ENCODE assay signal across 24 cellular contexts in the genomic region with DNA sequence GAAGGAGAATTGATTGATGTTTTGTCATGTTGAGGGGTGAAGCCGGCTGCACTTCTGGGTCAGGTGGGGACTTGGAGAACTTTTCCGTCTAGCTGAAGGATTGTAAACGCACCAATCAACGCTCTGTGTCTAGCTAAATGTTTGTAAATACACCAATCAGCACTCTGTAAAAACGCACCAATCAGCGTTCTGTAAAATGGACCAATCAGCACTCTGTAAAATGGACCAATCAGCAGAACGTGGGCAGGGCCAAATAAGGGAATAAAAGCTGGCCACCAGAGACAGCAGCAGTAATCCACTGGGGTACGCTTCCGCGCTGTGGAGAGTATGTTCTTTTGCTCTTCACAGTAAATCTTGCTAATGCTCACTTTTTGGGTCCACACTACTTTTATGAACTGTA.
DNase-seq lines count a peak whose midpoint lies in the region; ATAC-seq, FAIRE-seq and TF ChIP-seq lines count a peak whose summit lies in the region.
"Had no signal": no experiment of that assay in that cellular context is flagged by ENCODE, and none has a peak within 500 bp of the region (broad histone marks: within the 10 kb centered on the region; RNA-seq: fewer than 3 reads in every experiment).

No MANE protein-coding gene starts in this region.

- TF ChIP-seq CTCF in IMR-90 (conservative IDR thresholded peaks at IDR 0.05; ENCODE audit: low read depth, low read length) (no peak), K562 (IDR thresholded peaks at IDR 0.05 in 2 of 3, conservative IDR thresholded peaks at IDR 0.05 in 1 of 3; ENCODE audit: insufficient read depth in 2 of 3, low read depth in 1 of 3, low read length in 3 of 3) (no peak), testis (IDR thresholded peaks at IDR 0.05) (no peak), OCI-LY7 (conservative IDR thresholded peaks at IDR 0.05; ENCODE audit: low read length) (no peak)

- BruUV-seq in IMR-90 (replicated peaks; lab: Mats Ljungman, UMichigan), result no TSS peak
- no TSS peak for BruUV-seq in K562 (replicated peaks; lab: Mats Ljungman, UMichigan)
- BruUV-seq in OCI-LY7 (replicated peaks; lab: Mats Ljungman, UMichigan), result no TSS peak

- H3K9me3 ChIP-seq in IMR-90 (ENCODE audit: control insufficient read depth, insufficient read depth, low read length) (no peaks in the 10 kb centered on the region), K562 (replicated peaks; ENCODE audit: control insufficient read depth, insufficient read depth, low read depth, low read length) (no peaks in the 10 kb centered on the region), testis (no peaks in the 10 kb centered on the region), OCI-LY7 (ENCODE audit: low read length) (0 out of 2 replicates have a peak, but pooled peaks cover 3% of the 10 kb centered on the region)
- H3K9me3 ChIP-seq: Caco-2 had no signal

- no peak overlapping the region for H3K14ac ChIP-seq in IMR-90 (replicated peaks; ENCODE audit: low read depth, low read length)

- H4K5ac ChIP-seq in IMR-90 (ENCODE audit: low read depth, low read length), result no peak overlapping the region

- no peak for TF ChIP-seq EP300 in K562 (IDR thresholded peaks at IDR 0.05; ENCODE audit: low read length)

- no peaks in the 10 kb centered on the region for H3K9me2 ChIP-seq in OCI-LY7 (ENCODE audit: insufficient read depth, low read length)

- H3K36me3 ChIP-seq in IMR-90 (ENCODE audit: control insufficient read depth, insufficient read depth, low read length), result no peaks in the 10 kb centered on the region
- H3K36me3 ChIP-seq in K562 (ENCODE audit: control insufficient read depth, insufficient read depth, low read length), result no peaks in the 10 kb centered on the region
- no peaks in the 10 kb centered on the region for H3K36me3 ChIP-seq in testis (ENCODE audit: low read depth, missing control alignments)
- H3K36me3 ChIP-seq in OCI-LY7 (ENCODE audit: insufficient read depth, low read length), result no peaks in the 10 kb centered on the region
- H3K36me3 ChIP-seq: BLaER1 treated with 17β-estradiol and CSF1 and Interleukin-3, amounts not matched to agents 10 nM and 100 nM had no signal

- H3K79me1 ChIP-seq in IMR-90 (ENCODE audit: low read depth in 1 of 2, low read length in 2 of 2), result no peaks in the 10 kb centered on the region

- H3K18ac ChIP-seq in IMR-90 (ENCODE audit: low read depth, low read length), result no peak overlapping the region

- H3K27me3 ChIP-seq in IMR-90 (ENCODE audit: control insufficient read depth, insufficient read depth, low read length) (no peaks in the 10 kb centered on the region), K562 (ENCODE audit: control insufficient read depth in 2 of 2, insufficient read depth in 2 of 2, low read length in 2 of 2) (no peaks in the 10 kb centered on the region), testis (no peaks in the 10 kb centered on the region)
- H3K27me3 ChIP-seq: BLaER1 treated with 17β-estradiol and CSF1 and Interleukin-3, amounts not matched to agents 10 nM and 100 nM had no signal

- H3K9ac ChIP-seq in IMR-90 (ENCODE audit: low read depth, low read length), result no peak overlapping the region
- no peak overlapping the region for H3K9ac ChIP-seq in K562 (ENCODE audit: insufficient read depth in 1 of 2, low read depth in 2 of 2, low read length in 2 of 2)
- H3K9ac ChIP-seq: BLaER1 treated with 17β-estradiol and CSF1 and Interleukin-3, amounts not matched to agents 10 nM and 100 nM had no signal

- H3K79me2 ChIP-seq in K562 (ENCODE audit: control insufficient read depth, insufficient read depth, low read length) (no peaks in the 10 kb centered on the region), OCI-LY7 (ENCODE audit: insufficient read depth, low read depth, low read length) (no peaks in the 10 kb centered on the region)

- H2AFZ ChIP-seq in IMR-90 (replicated peaks; ENCODE audit: low read length, poor library complexity), result no peak overlapping the region
- H2AFZ ChIP-seq in K562 (ENCODE audit: low read depth, low read length), result no peak overlapping the region
- H2AFZ ChIP-seq in OCI-LY7 (ENCODE audit: low read length), result no peak overlapping the region

- H3K9me1 ChIP-seq in IMR-90 (ENCODE audit: insufficient read depth, low read length) (no peaks in the 10 kb centered on the region), K562 (ENCODE audit: control insufficient read depth, insufficient read depth, low read length) (no peaks in the 10 kb centered on the region)

- H2AK9ac ChIP-seq in IMR-90 (replicated peaks; ENCODE audit: low read depth, low read length, poor library complexity), result no peak overlapping the region

- H2BK5ac ChIP-seq in IMR-90 (ENCODE audit: low read depth, low read length, poor library complexity, severe bottlenecking), result no peak overlapping the region

- CTCF ChIA-PET in IMR-90 (lab: Yijun Ruan, JAX), result no interaction called here
- CTCF ChIA-PET in K562 (lab: Yijun Ruan, JAX; ENCODE audit: low intra/inter-chr PET ratio), result no interaction called here
- CTCF ChIA-PET in OCI-LY7 (lab: Charles Lee; ENCODE audit: unreplicated experiment), result no interaction called here

- in situ Hi-C loops in IMR-90 (cut with MboI; ENCODE audit: low sequenced_read_pairs) (no loop called here), K562 (cut with MboI) (no loop called here)

- no peak overlapping the region for H3K4ac ChIP-seq in IMR-90 (ENCODE audit: low read depth, low read length)

- no peak overlapping the region for H4K8ac ChIP-seq in IMR-90 (ENCODE audit: low read depth in 2 of 2, low read length in 2 of 2)

- no peak overlapping the region for H2AK5ac ChIP-seq in IMR-90 (ENCODE audit: low read depth, low read length)

- FAIRE-seq in HTR-8/SVneo (lab: Jason Lieb, UNC), result peak; percentile 23
- FAIRE-seq in K562 (lab: Jason Lieb, UNC), result no peak
- FAIRE-seq: D721Med, G401.6, GM12878, GM12892, GM18507, GM19239 had no signal

- TF ChIP-seq POLR2A in IMR-90 (IDR thresholded peaks at IDR 0.05; ENCODE audit: low read depth, low read length), result no peak
- TF ChIP-seq POLR2A in K562 (conservative IDR thresholded peaks at IDR 0.05), result no peak
- no peak for TF ChIP-seq POLR2A in testis (IDR thresholded peaks at IDR 0.05)

- no CpG with 5 or more reads among the region's 10 CpGs for WGBS in IMR-90 (ENCODE audit: extremely low coverage in 2 of 2, insufficient read length in 1 of 2), 2 experiments
- 19% methylated on average over 9 of the region's 10 CpGs for WGBS in K562 (ENCODE audit: insufficient coverage, low coverage, missing lambda C conversion rate)
- WGBS in testis, 2 donors, result 59 to 72% methylated on average over 10 of the region's 10 CpGs

- H3K56ac ChIP-seq in IMR-90 (ENCODE audit: extremely low read depth, insufficient read depth, low read length), result no peak overlapping the region

- H3K4me3 ChIP-seq in IMR-90 (ENCODE audit: insufficient read depth, low read depth, low read length) (no peak overlapping the region), K562 (no peak overlapping the region), testis (no peak overlapping the region), OCI-LY7 (ENCODE audit: low read depth, low read length, poor library complexity, severe bottlenecking) (no peak overlapping the region)
- H3K4me3 ChIP-seq: BLaER1 treated with 17β-estradiol and CSF1 and Interleukin-3, amounts not matched to agents 10 nM and 100 nM; GM12878 had no signal

- no peaks in the 10 kb centered on the region for H4K20me1 ChIP-seq in IMR-90 (ENCODE audit: insufficient read depth, low read length)
- H4K20me1 ChIP-seq in K562 (replicated peaks; ENCODE audit: control insufficient read depth, insufficient read depth, low read length), result no peaks in the 10 kb centered on the region
- no peaks in the 10 kb centered on the region for H4K20me1 ChIP-seq in OCI-LY7 (ENCODE audit: insufficient read depth, low read length)
- H4K20me1 ChIP-seq: BLaER1 treated with 17β-estradiol and CSF1 and Interleukin-3, amounts not matched to agents 10 nM and 100 nM had no signal

- H3K23ac ChIP-seq in IMR-90 (ENCODE audit: low read depth, low read length), result no peak overlapping the region

- dilution Hi-C loops in IMR-90 (cut with HindIII; ENCODE audit: low sequenced_read_pairs, unreplicated experiment), result no loop called here

- ATAC-seq in IMR-90 (ENCODE audit: low read depth) (no peak), K562 (no peak), HG03159 (IDR thresholded peaks at IDR 0.05; ENCODE audit: unreplicated experiment) (no peak)
- ATAC-seq: CD8-positive, alpha-beta T cell; GM12878 had no signal

- TF ChIP-seq RAD21 in IMR-90 (IDR thresholded peaks at IDR 0.05; ENCODE audit: low read length) (no peak), K562 (CRISPR knock-in tag; conservative IDR thresholded peaks at IDR 0.05 in 1 of 2, IDR thresholded peaks at IDR 0.05 in 1 of 2) (no peak)

- H2BK15ac ChIP-seq in IMR-90 (ENCODE audit: low read depth, low read length), result no peak overlapping the region

- H3K4me2 ChIP-seq in IMR-90 (ENCODE audit: low read depth, low read length), result no peak overlapping the region
- H3K4me2 ChIP-seq in K562 (ENCODE audit: insufficient read depth, low read length), result no peak overlapping the region
- H3K4me2 ChIP-seq in OCI-LY7 (ENCODE audit: low read length), result no peak overlapping the region
- H3K4me2 ChIP-seq: BLaER1 treated with 17β-estradiol and CSF1 and Interleukin-3, amounts not matched to agents 10 nM and 100 nM had no signal

- no peak for DNase-seq in HTR-8/SVneo (ENCODE audit: insufficient read length, low spot score)
- DNase-seq in IMR-90, result no peak
- no peak for DNase-seq in K562 (ENCODE audit: extremely low read depth in 1 of 4, low spot score in 3 of 4)
- peak; percentile 69 for DNase-seq in testis
- no peak for DNase-seq in OCI-LY7 (ENCODE audit: low spot score)
- no peak for DNase-seq in activated CD8-positive, alpha-beta memory T cell treated with anti-CD3 and anti-CD28 coated beads, Interleukin-2, amount 50 U/mL, for 48 hours
- DNase-seq: 8988T; ACHN; AML-193; Caco-2; Calu3; CD4-positive, alpha-beta T cell; CD8-positive, alpha-beta T cell; DMS79 treated with DMSO at 0.1 percent for 48 hours; GF-D8 had no signal

- intact Hi-C loops in IMR-90 (cut with micrococcal nuclease), result no loop called here
- intact Hi-C loops in K562 (cut with micrococcal nuclease), result no loop called here
- intact Hi-C loops in testis (cut with DNase I; ENCODE audit: low total_unique reads), result no loop called here
- intact Hi-C loops in OCI-LY7 (cut with micrococcal nuclease; ENCODE audit: unreplicated experiment), result no loop called here

- H3K4me1 ChIP-seq in IMR-90 (ENCODE audit: control insufficient read depth, insufficient read depth, low read length), result no peaks in the 10 kb centered on the region
- no peaks in the 10 kb centered on the region for H3K4me1 ChIP-seq in K562 (replicated peaks in 1 of 2; ENCODE audit: control insufficient read depth in 2 of 2, insufficient read depth in 2 of 2, low read length in 2 of 2)
- no peaks in the 10 kb centered on the region for H3K4me1 ChIP-seq in testis
- no peaks in the 10 kb centered on the region for H3K4me1 ChIP-seq in OCI-LY7 (ENCODE audit: insufficient read depth, low read length, poor library complexity, severe bottlenecking)
- H3K4me1 ChIP-seq: BLaER1 treated with 17β-estradiol and CSF1 and Interleukin-3, amounts not matched to agents 10 nM and 100 nM; Caco-2 had no signal

- no peak overlapping the region for H2BK120ac ChIP-seq in IMR-90 (ENCODE audit: low read depth, low read length)

- POLR2A ChIA-PET in IMR-90 (lab: Charles Lee; ENCODE audit: unreplicated experiment), result no interaction called here
- POLR2A ChIA-PET in K562 (lab: Yijun Ruan, JAX), result interaction anchor here (0.7 kb wide), 1 partner anchor 357 kb away, joined by 3 read pairs; no protein-coding TSS in a partner anchor
- POLR2A ChIA-PET in OCI-LY7 (lab: Charles Lee), result interaction anchor here (0.6 kb wide), 1 partner anchor 730 kb away, joined by 3 read pairs; no protein-coding TSS in a partner anchor

- no peak overlapping the region for H2BK20ac ChIP-seq in IMR-90 (ENCODE audit: low read depth, low read length)

- no peak overlapping the region for H4K91ac ChIP-seq in IMR-90 (ENCODE audit: insufficient read depth, low read depth, low read length)

- H3K27ac ChIP-seq in IMR-90 (ENCODE audit: insufficient read depth, low read length) (no peak overlapping the region), K562 (ENCODE audit: extremely low read depth, low read depth, low read length) (no peak overlapping the region), testis (no peak overlapping the region), OCI-LY7 (ENCODE audit: low read depth, low read length, poor library complexity, severe bottlenecking) (no peak overlapping the region)
- H3K27ac ChIP-seq: BLaER1 treated with 17β-estradiol and CSF1 and Interleukin-3, amounts not matched to agents 10 nM and 100 nM; C4-2B had no signal
